In genomic region chr3:9779721-9780450, GRCh38 we compare ENCODE assay signal across 1 cellular context.
TF ChIP-seq lines count a peak whose summit lies in the region.

No MANE protein-coding gene starts in this region.

TF ChIP-seq in GM12878, 131 proteins besides CTCF, POLR2A, EP300 and RAD21 (continued from another document):
- TF ChIP-seq FOXM1 (IDR thresholded peaks at IDR 0.05; ENCODE audit: low read depth, low read length) (peak; percentile 76; the same call in 1 of the 2 replicates), YBX1 (IDR thresholded peaks at IDR 0.05) (no peak), NBN (IDR thresholded peaks at IDR 0.05) (0 out of 2 replicates have a peak, but pooled peaks have one; percentile 37), SKIL (IDR thresholded peaks at IDR 0.05; ENCODE audit: low read depth, poor library complexity, severe bottlenecking) (peak; percentile 65), PKNOX1 (IDR thresholded peaks at IDR 0.05) (peak; percentile 86), SREBF2 (IDR thresholded peaks at IDR 0.05; ENCODE audit: low read length) (no peak), SPI1 (IDR thresholded peaks at IDR 0.05; ENCODE audit: borderline replicate concordance, insufficient read depth, low read depth, low read length) (peak; percentile 68), RELB (IDR thresholded peaks at IDR 0.05; ENCODE audit: low read depth) (peak; percentile 48; the same call in 1 of the 2 replicates), BHLHE40 (IDR thresholded peaks at IDR 0.05; ENCODE audit: borderline replicate concordance in 1 of 2, low read depth in 2 of 2, low read length in 1 of 2) (peak in 1 of 2 experiments; percentile 16; a peak in 1 of 4 replicates), DPF2 (IDR thresholded peaks at IDR 0.05) (peak; percentile 31; the same call in 1 of the 2 replicates)
